In the genomic region with DNA sequence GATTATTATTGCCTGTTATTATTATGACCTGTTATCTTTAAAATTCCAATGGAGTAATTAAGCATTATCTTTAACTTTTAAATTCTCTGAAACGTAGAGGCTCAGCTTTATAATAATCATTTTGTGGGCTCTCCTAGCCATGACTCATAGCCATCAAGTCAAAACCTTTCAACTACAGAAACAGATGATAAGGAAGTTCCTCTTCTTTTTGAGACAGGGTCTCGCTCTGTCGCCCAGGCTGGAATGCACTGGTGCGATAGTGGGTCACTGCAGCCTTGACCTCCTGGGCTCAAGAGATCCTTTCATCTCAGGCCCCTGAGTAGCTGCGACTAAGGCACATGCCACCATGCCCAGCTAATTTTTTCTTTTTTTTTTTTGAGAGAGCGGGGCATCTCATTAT, we compare ENCODE assay signal across 1 cellular context.
TF ChIP-seq lines count a peak whose summit lies in the region.

No MANE protein-coding gene starts in this region.

TF ChIP-seq in K562, 482 proteins besides CTCF, POLR2A, EP300 and RAD21 (continued from another document):
- TF ChIP-seq, protein P1, sequence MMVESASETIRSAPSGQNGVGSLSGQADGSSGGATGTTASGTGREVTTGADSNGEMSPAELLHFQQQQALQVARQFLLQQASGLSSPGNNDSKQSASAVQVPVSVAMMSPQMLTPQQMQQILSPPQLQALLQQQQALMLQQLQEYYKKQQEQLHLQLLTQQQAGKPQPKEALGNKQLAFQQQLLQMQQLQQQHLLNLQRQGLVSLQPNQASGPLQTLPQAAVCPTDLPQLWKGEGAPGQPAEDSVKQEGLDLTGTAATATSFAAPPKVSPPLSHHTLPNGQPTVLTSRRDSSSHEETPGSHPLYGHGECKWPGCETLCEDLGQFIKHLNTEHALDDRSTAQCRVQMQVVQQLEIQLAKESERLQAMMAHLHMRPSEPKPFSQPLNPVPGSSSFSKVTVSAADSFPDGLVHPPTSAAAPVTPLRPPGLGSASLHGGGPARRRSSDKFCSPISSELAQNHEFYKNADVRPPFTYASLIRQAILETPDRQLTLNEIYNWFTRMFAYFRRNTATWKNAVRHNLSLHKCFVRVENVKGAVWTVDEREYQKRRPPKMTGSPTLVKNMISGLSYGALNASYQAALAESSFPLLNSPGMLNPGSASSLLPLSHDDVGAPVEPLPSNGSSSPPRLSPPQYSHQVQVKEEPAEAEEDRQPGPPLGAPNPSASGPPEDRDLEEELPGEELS (CRISPR knock-in tag; IDR thresholded peaks at IDR 0.05; ENCODE audit: borderline replicate concordance) = no peak
- no peak for TF ChIP-seq ZNF644 (tag; IDR thresholded peaks at IDR 0.05; ENCODE audit: low read depth)
- TF ChIP-seq CBFA2T3 (IDR thresholded peaks at IDR 0.05) = peak; percentile 40; the same call in 1 of the 2 replicates
- no peak for TF ChIP-seq EHMT2 (IDR thresholded peaks at IDR 0.05)
- TF ChIP-seq ETV1 (tag; conservative IDR thresholded peaks at IDR 0.05; ENCODE audit: low read depth) = no peak
- peak; percentile 56 for TF ChIP-seq TCF3 (CRISPR knock-in tag; IDR thresholded peaks at IDR 0.05)
- TF ChIP-seq POLR2B (IDR thresholded peaks at IDR 0.05; ENCODE audit: low read depth, partially characterized antibody) = no peak
- TF ChIP-seq MEIS2 (IDR thresholded peaks at IDR 0.05; ENCODE audit: partially characterized antibody) = peak; percentile 19
- TF ChIP-seq RHOXF2B (CRISPR knock-in tag; conservative IDR thresholded peaks at IDR 0.05) = no peak
- TF ChIP-seq, protein P2, sequence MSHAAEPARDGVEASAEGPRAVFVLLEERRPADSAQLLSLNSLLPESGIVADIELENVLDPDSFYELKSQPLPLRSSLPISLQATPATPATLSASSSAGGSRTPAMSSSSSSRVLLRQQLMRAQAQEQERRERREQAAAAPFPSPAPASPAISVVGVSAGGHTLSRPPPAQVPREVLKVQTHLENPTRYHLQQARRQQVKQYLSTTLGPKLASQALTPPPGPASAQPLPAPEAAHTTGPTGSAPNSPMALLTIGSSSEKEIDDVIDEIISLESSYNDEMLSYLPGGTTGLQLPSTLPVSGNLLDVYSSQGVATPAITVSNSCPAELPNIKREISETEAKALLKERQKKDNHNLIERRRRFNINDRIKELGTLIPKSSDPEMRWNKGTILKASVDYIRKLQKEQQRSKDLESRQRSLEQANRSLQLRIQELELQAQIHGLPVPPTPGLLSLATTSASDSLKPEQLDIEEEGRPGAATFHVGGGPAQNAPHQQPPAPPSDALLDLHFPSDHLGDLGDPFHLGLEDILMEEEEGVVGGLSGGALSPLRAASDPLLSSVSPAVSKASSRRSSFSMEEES (CRISPR knock-in tag; IDR thresholded peaks at IDR 0.05) = no peak
- TF ChIP-seq ZC3H4 (CRISPR knock-in tag; IDR thresholded peaks at IDR 0.05; ENCODE audit: borderline replicate concordance) = no peak
- no peak for TF ChIP-seq HDAC3 (IDR thresholded peaks at IDR 0.05; ENCODE audit: borderline replicate concordance, partially characterized antibody)
- TF ChIP-seq ZNF780A (CRISPR knock-in tag; IDR thresholded peaks at IDR 0.05) = no peak
- TF ChIP-seq KHSRP (IDR thresholded peaks at IDR 0.05) = no peak
- no peak for TF ChIP-seq E2F3 (CRISPR knock-in tag; IDR thresholded peaks at IDR 0.05)
- TF ChIP-seq, protein P3, sequence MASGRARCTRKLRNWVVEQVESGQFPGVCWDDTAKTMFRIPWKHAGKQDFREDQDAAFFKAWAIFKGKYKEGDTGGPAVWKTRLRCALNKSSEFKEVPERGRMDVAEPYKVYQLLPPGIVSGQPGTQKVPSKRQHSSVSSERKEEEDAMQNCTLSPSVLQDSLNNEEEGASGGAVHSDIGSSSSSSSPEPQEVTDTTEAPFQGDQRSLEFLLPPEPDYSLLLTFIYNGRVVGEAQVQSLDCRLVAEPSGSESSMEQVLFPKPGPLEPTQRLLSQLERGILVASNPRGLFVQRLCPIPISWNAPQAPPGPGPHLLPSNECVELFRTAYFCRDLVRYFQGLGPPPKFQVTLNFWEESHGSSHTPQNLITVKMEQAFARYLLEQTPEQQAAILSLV (tag; IDR thresholded peaks at IDR 0.05) = no peak
- no peak for TF ChIP-seq RFX7 (CRISPR knock-in tag; IDR thresholded peaks at IDR 0.05)
- TF ChIP-seq RUNX1 (IDR thresholded peaks at IDR 0.05; ENCODE audit: low read depth) = no peak
- no peak for TF ChIP-seq YY1 (IDR thresholded peaks at IDR 0.05; ENCODE audit: borderline replicate concordance in 1 of 3, control insufficient read depth in 1 of 3, extremely low read depth in 1 of 3, insufficient read depth in 3 of 3, insufficient read length in 1 of 3, insufficient replicate concordance in 2 of 3, low read depth in 1 of 3, low read length in 2 of 3)
- no peak for TF ChIP-seq HIVEP1 (CRISPR knock-in tag; IDR thresholded peaks at IDR 0.05)
